ENCODE assay signal across 26 cellular contexts in genomic region chr4:113389160-113389559, GRCh38.
"Had no signal": no experiment of that assay in that cellular context is flagged by ENCODE, and none has a peak within 500 bp of the region (broad histone marks: within the 10 kb centered on the region; RNA-seq: fewer than 3 reads in every experiment).

No MANE protein-coding gene starts in this region.

- H3K36me3 Mint-ChIP-seq: mesothelial cell of epicardium; naive B cell; naive thymus-derived CD8-positive, alpha-beta T cell had no signal

- H3K4me3 Mint-ChIP-seq: dendritic cell treated with granulocyte-macrophage colony-stimulating factor and Interleukin-4, amounts not matched to agents 40 ng/mL and 50 ng/mL, for 4 days; effector memory CD8-positive, alpha-beta T cell; endodermal cell; mesothelial cell of epicardium; naive B cell; naive thymus-derived CD8-positive, alpha-beta T cell had no signal

- DNase-seq: cortex of kidney; effector CD8-positive, alpha-beta T cell; effector memory CD8-positive, alpha-beta T cell; endodermal cell; erythroblast; esophagus squamous epithelium; foreskin fibroblast; foreskin melanocyte; gastrocnemius medialis; glutamatergic neuron; head of caudate nucleus; heart right ventricle; hippocampal formation; left cardiac atrium; left lung; left ventricle myocardium superior; lower lobe of right lung; mucosa of descending colon; naive B cell; naive thymus-derived CD8-positive, alpha-beta T cell had no signal

- ATAC-seq: effector memory CD8-positive, alpha-beta T cell; esophagus mucosa; gastrocnemius medialis; heart right ventricle; left cardiac atrium; left lung; left ventricle myocardium superior; lower lobe of right lung; mucosa of descending colon; naive thymus-derived CD8-positive, alpha-beta T cell had no signal

- H3K27me3 Mint-ChIP-seq: dendritic cell treated with granulocyte-macrophage colony-stimulating factor and Interleukin-4, amounts not matched to agents 40 ng/mL and 50 ng/mL, for 4 days had no signal

- FAIRE-seq: endometrium, islet of Langerhans, keratinocyte had no signal

- H3K4me1 Mint-ChIP-seq: naive B cell; naive thymus-derived CD8-positive, alpha-beta T cell had no signal

- H3K9me3 Mint-ChIP-seq: dendritic cell treated with granulocyte-macrophage colony-stimulating factor and Interleukin-4, amounts not matched to agents 40 ng/mL and 50 ng/mL, for 4 days; effector memory CD8-positive, alpha-beta T cell had no signal

- H3K27ac Mint-ChIP-seq: dendritic cell treated with granulocyte-macrophage colony-stimulating factor and Interleukin-4, amounts not matched to agents 40 ng/mL and 50 ng/mL, for 4 days; effector memory CD8-positive, alpha-beta T cell; endodermal cell; mesothelial cell of epicardium; naive B cell; naive thymus-derived CD8-positive, alpha-beta T cell had no signal
